ENCODE assay signal across 9 cellular contexts in genomic region chr1:103461171-103462105, GRCh38.
DNase-seq lines count a peak whose midpoint lies in the region; ATAC-seq and TF ChIP-seq lines count a peak whose summit lies in the region.
"Had no signal": no experiment of that assay in that cellular context is flagged by ENCODE, and none has a peak within 500 bp of the region (broad histone marks: within the 10 kb centered on the region; RNA-seq: fewer than 3 reads in every experiment).

No MANE protein-coding gene starts in this region.

- no peaks in the 10 kb centered on the region for H3K27me3 Mint-ChIP-seq in GM23338 (ENCODE audit: insufficient read depth, low read depth, poor library complexity)
- H3K27me3 Mint-ChIP-seq in endothelial cell (ENCODE audit: unreplicated experiment): no peaks in the 10 kb centered on the region
- no peaks in the 10 kb centered on the region for H3K27me3 Mint-ChIP-seq in stimulated activated memory B cell treated with anti-CD40 and anti-IgM and Interleukin-4, amounts not matched to agents 10 μg/mL and 1 μg/mL and 100 μg/mL, for 72 hours

- TF ChIP-seq CTCF in GM23338 (conservative IDR thresholded peaks at IDR 0.05; ENCODE audit: low read depth in 2 of 2) (peak in 1 of 2 experiments; percentile 87; a peak in 3 of 4 replicates), endothelial cell (IDR thresholded peaks at IDR 0.05; ENCODE audit: unreplicated experiment) (peak; percentile 64)

- H3K9me3 Mint-ChIP-seq in GM23338 (no peaks in the 10 kb centered on the region), endothelial cell (ENCODE audit: unreplicated experiment) (no peaks in the 10 kb centered on the region)
- H3K9me3 Mint-ChIP-seq in stimulated activated memory B cell treated with anti-CD40 and anti-IgM and Interleukin-4, amounts not matched to agents 10 μg/mL and 1 μg/mL and 100 μg/mL, for 72 hours: no peaks in the 10 kb centered on the region

- ATAC-seq in GM23338: no peak
- no peak for ATAC-seq in stimulated activated memory B cell treated with anti-CD40 and anti-IgM and Interleukin-4, amounts not matched to agents 10 μg/mL and 1 μg/mL and 100 μg/mL, for 72 hours
- ATAC-seq in stimulated activated naive CD8-positive, alpha-beta T cell treated with anti-CD3 and anti-CD28 coated beads, Interleukin-15, Interleukin-2, amounts not matched to agents 100 U/mL and 50 U/mL, for 24 hours: no peak

- H3K36me3 Mint-ChIP-seq in GM23338 (ENCODE audit: low read depth) (no peaks in the 10 kb centered on the region), endothelial cell (ENCODE audit: low read depth, unreplicated experiment) (no peaks in the 10 kb centered on the region)
- H3K36me3 Mint-ChIP-seq in stimulated activated memory B cell treated with anti-CD40 and anti-IgM and Interleukin-4, amounts not matched to agents 10 μg/mL and 1 μg/mL and 100 μg/mL, for 72 hours: no peaks in the 10 kb centered on the region

- no peak overlapping the region for H3K4me2 ChIP-seq in GM23338
- H3K4me2 ChIP-seq in skeletal muscle satellite cell (ENCODE audit: low read length): peak overlapping the region; percentile 10

- H3K9me2 ChIP-seq in GM23338 (ENCODE audit: insufficient read depth): no peaks in the 10 kb centered on the region

- peak overlapping the region; percentile 46 for H3K9ac ChIP-seq in skeletal muscle satellite cell (ENCODE audit: low read depth, low read length)

- DNase-seq in ELR (ENCODE audit: low read depth) (peak; percentile 60), GM23338 (ENCODE audit: low spot score) (peak; percentile 40), NCI-H460 (ENCODE audit: extremely low read depth, low read depth) (peak; percentile 33), endothelial cell (ENCODE audit: low spot score) (no peak), inferior parietal cortex (ENCODE audit: extremely low spot score) (no peak)
- no peak for DNase-seq in stimulated activated naive CD8-positive, alpha-beta T cell treated with anti-CD3 and anti-CD28 coated beads, Interleukin-15, Interleukin-2, amounts not matched to agents 100 U/mL and 50 U/mL, for 24 hours

- H3F3A ChIP-seq in GM23338 (replicated peaks; ENCODE audit: low read depth): no peaks in the 10 kb centered on the region

- H3K4me3 Mint-ChIP-seq in GM23338 (no peak overlapping the region), endothelial cell (ENCODE audit: unreplicated experiment) (no peak overlapping the region)
- no peak overlapping the region for H3K4me3 Mint-ChIP-seq in stimulated activated memory B cell treated with anti-CD40 and anti-IgM and Interleukin-4, amounts not matched to agents 10 μg/mL and 1 μg/mL and 100 μg/mL, for 72 hours

- H3K9me3 ChIP-seq in skeletal muscle satellite cell (replicated peaks; ENCODE audit: low read length): no peaks in the 10 kb centered on the region

- H3K4me1 Mint-ChIP-seq in GM23338 (peaks cover 9% of the 10 kb centered on the region; the same call in 2 of the 3 replicates), endothelial cell (ENCODE audit: unreplicated experiment) (peaks cover 5% of the 10 kb centered on the region)
- no peaks in the 10 kb centered on the region for H3K4me1 Mint-ChIP-seq in stimulated activated memory B cell treated with anti-CD40 and anti-IgM and Interleukin-4, amounts not matched to agents 10 μg/mL and 1 μg/mL and 100 μg/mL, for 72 hours

- H3K4me1 ChIP-seq in GM23338 (ENCODE audit: insufficient read depth) (no peaks in the 10 kb centered on the region), skeletal muscle satellite cell (ENCODE audit: control insufficient read depth, insufficient read depth, low read length) (peaks cover 15% of the 10 kb centered on the region)

- H3K27ac Mint-ChIP-seq in GM23338: no peak overlapping the region
- no peak overlapping the region for H3K27ac Mint-ChIP-seq in endothelial cell (ENCODE audit: unreplicated experiment)
- H3K27ac Mint-ChIP-seq in stimulated activated memory B cell treated with anti-CD40 and anti-IgM and Interleukin-4, amounts not matched to agents 10 μg/mL and 1 μg/mL and 100 μg/mL, for 72 hours: no peak overlapping the region

- no peak overlapping the region for H2AFZ ChIP-seq in GM23338

- H3K27ac ChIP-seq in GM23338 (ENCODE audit: low read depth): no peak overlapping the region

- H3K4me3 ChIP-seq in GM23338 (no peak overlapping the region), skeletal muscle satellite cell (ENCODE audit: low read length) (no peak overlapping the region)
- H3K4me3 ChIP-seq: lung had no signal

- no peaks in the 10 kb centered on the region for H3K36me3 ChIP-seq in GM23338 (ENCODE audit: insufficient read depth)
- no peaks in the 10 kb centered on the region for H3K36me3 ChIP-seq in skeletal muscle satellite cell (ENCODE audit: insufficient read depth, low read length)

- H3K27me3 ChIP-seq in GM23338 (ENCODE audit: insufficient read depth): no peaks in the 10 kb centered on the region
- no peaks in the 10 kb centered on the region for H3K27me3 ChIP-seq in skeletal muscle satellite cell (ENCODE audit: control insufficient read depth, insufficient read depth, low read length)

- H4K20me1 ChIP-seq in GM23338 (replicated peaks; ENCODE audit: insufficient read depth): no peaks in the 10 kb centered on the region

- no peaks in the 10 kb centered on the region for H3K79me2 ChIP-seq in GM23338 (replicated peaks; ENCODE audit: insufficient read depth)

TF ChIP-seq in GM23338, 12 proteins besides CTCF, POLR2A, EP300 and RAD21:
- TF ChIP-seq NANOG (IDR thresholded peaks at IDR 0.05; ENCODE audit: borderline replicate concordance) (no peak), STAT1 (IDR thresholded peaks at IDR 0.05; ENCODE audit: unreplicated experiment) (no peak), ZNF331 (CRISPR knock-in tag; IDR thresholded peaks at IDR 0.05; ENCODE audit: low read depth) (no peak), JUNB (IDR thresholded peaks at IDR 0.05; ENCODE audit: unreplicated experiment) (no peak), ETS1 (IDR thresholded peaks at IDR 0.05) (no peak), ZNF114 (CRISPR knock-in tag; IDR thresholded peaks at IDR 0.05) (no peak), EZH2 (IDR thresholded peaks at IDR 0.05; ENCODE audit: low read depth, unreplicated experiment) (no peak), EZH2phosphoT487 (IDR thresholded peaks at IDR 0.05; ENCODE audit: unreplicated experiment) (no peak)

Comparison
In these comparisons a context has a peak if more than half of its experiments do, and no peak if none do; other contexts are left out.
1. DNase-seq: peak in ELR (single experiment), GM23338 (single experiment) and NCI-H460 (single experiment); none in endothelial cell (single experiment), stimulated activated naive CD8-positive, alpha-beta T cell treated with anti-CD3 and anti-CD28 coated beads, Interleukin-15, Interleukin-2, amounts not matched to agents 100 U/mL and 50 U/mL, for 24 hours (single experiment) and inferior parietal cortex (single experiment).